9 cellular contexts compared by ENCODE assay signal in the genomic region with DNA sequence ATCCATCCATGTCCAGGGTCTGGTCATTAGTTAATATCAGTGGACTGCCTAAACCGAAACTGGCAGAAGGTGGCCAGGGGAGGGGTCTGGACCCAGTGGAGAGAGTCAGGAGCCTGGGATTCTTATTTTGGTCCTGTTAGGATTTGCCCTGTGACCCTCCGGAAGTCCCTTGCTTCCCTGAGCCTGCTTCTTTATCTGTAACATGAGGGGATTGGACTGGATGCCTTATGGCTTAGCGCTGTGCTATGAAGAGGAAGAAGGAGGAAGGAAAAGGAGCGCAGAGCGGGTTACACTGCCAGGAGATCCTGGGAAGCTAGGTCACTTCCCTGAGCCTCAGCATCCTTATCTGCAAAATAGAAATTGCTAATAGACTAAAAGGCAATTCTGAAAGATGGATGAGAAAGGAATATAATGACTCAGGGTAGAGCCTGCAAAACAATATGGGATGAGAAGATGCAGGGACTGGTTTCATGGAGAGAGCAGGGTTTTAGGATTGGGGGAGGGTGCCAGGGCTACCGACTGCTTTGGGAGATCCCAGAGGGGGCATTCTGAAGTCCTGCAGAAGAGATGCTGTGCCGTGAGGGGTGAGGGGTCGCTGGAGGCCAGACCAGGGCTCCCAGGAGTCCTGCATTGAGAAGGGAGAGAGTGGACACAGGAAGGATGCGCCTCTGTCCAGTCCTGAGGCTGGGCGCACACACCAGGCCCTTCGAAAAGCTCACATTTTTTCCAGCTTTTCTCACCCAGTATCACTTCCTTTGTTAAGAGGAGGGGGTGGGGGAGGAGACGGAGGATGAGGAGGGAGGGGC. TPM values are rescaled to one million over a fixed set of nuclear protein-coding genes. Genes with fewer than 3 reads are reported as not detected.
A peak's percentile ranks its signal among the peaks of the same experiment; 100 is the strongest.
DNase-seq lines count a peak whose midpoint lies in the region; ATAC-seq and TF ChIP-seq lines count a peak whose summit lies in the region.
"Had no signal": no experiment of that assay in that cellular context is flagged by ENCODE, and none has a peak within 500 bp of the region (broad histone marks: within the 10 kb centered on the region; RNA-seq: fewer than 3 reads in every experiment).

No MANE protein-coding gene starts in this region.

- no peak for TF ChIP-seq CTCF in RWPE2 (IDR thresholded peaks at IDR 0.05; ENCODE audit: poor library complexity, severe bottlenecking)
- TF ChIP-seq CTCF in spleen (IDR thresholded peaks at IDR 0.05 in 8 of 11, conservative IDR thresholded peaks at IDR 0.05 in 3 of 11): no peak

- H3K9me3 ChIP-seq in RWPE2 (ENCODE audit: severe bottlenecking) (no peaks in the 10 kb centered on the region), iPS-18a (ENCODE audit: control insufficient read depth, low read depth, low read length) (no peaks in the 10 kb centered on the region), spleen (no peaks in the 10 kb centered on the region)

- DNase-seq in DMS53 (lab: John Stamatoyannopoulos, UW) (peak; percentile 42), DMS53 treated with DMSO at 0.1 percent for 48 hours (lab: John Stamatoyannopoulos, UW; ENCODE audit: unreplicated experiment) (no peak), RWPE2 (ENCODE audit: low spot score) (no peak), spleen (no peak), HEK293T (ENCODE audit: extremely low spot score) (no peak)

- H3K4me3 ChIP-seq in RWPE2 (ENCODE audit: severe bottlenecking) (peak overlapping the region; percentile 29), iPS-18a (ENCODE audit: low read length) (peak overlapping the region; percentile 61), spleen (peak overlapping the region; percentile 17 to 64 (median 26))

- intact Hi-C loops in spleen (cut with DNase I; ENCODE audit: low total_unique reads): no loop called here

- CTCF ChIA-PET in HEK293T (lab: Yijun Ruan, JAX): interaction anchor here (0.6 to 4.3 kb wide), 14 partner anchors 9 to 1478 kb away, joined by 3 to 22 read pairs (median 6); no protein-coding TSS in a partner anchor

- H3K9ac ChIP-seq in iPS-18a (ENCODE audit: low read length): no peak overlapping the region

- H3K27ac ChIP-seq in RWPE2 (ENCODE audit: poor library complexity, severe bottlenecking) (no peak overlapping the region), iPS-18a (ENCODE audit: low read length) (no peak overlapping the region), spleen (peak overlapping the region in 7 of 8 donors; percentile 22 to 72 (median 65))
- H3K27ac ChIP-seq: 22Rv1 had no signal

- POLR2A ChIA-PET in HEK293T (lab: Yijun Ruan, JAX): interaction anchor here (0.7 to 1.1 kb wide), 2 partner anchors 9 to 18 kb away, joined by 3 to 4 read pairs; no protein-coding TSS in a partner anchor

- ATAC-seq in RWPE2 (ENCODE audit: low read depth): peak; percentile 13; the same call in 2 of the 3 replicates
- ATAC-seq in GM18867 (IDR thresholded peaks at IDR 0.05; ENCODE audit: unreplicated experiment): no peak
- no peak for ATAC-seq in GM19467 (IDR thresholded peaks at IDR 0.05; ENCODE audit: unreplicated experiment)

- H3K36me3 ChIP-seq in RWPE2 (ENCODE audit: low read depth): no peaks in the 10 kb centered on the region
- H3K36me3 ChIP-seq in iPS-18a (ENCODE audit: control insufficient read depth, low read depth, low read length): no peaks in the 10 kb centered on the region
- no peaks in the 10 kb centered on the region for H3K36me3 ChIP-seq in spleen

- TF ChIP-seq POLR2A in spleen (IDR thresholded peaks at IDR 0.05): no peak

- H3K4me1 ChIP-seq in RWPE2 (ENCODE audit: insufficient read depth, poor library complexity, severe bottlenecking) (peaks cover 4% of the 10 kb centered on the region), iPS-18a (ENCODE audit: control insufficient read depth, low read depth, low read length) (peaks cover 16% of the 10 kb centered on the region), spleen (peaks cover 9 to 62% (median 44%) of the 10 kb centered on the region in 6 donors)

- WGBS in spleen, 5 donors: 11 to 20% (median 17%) methylated on average over 11 to 12 of the region's 12 CpGs

- H3K27me3 ChIP-seq in RWPE2 (ENCODE audit: insufficient read depth, poor library complexity, severe bottlenecking) (no peaks in the 10 kb centered on the region), iPS-18a (ENCODE audit: control insufficient read depth, insufficient read depth, low read length) (peaks cover 35% of the 10 kb centered on the region), spleen (replicated peaks in 1 of 7) (peaks cover 0 to 97% (median 23%) of the 10 kb centered on the region in 7 donors)

TF ChIP-seq in HEK293T, 16 proteins besides CTCF, POLR2A, EP300 and RAD21:
- TF ChIP-seq ARNT (IDR thresholded peaks at IDR 0.05) (no peak), TARDBP (IDR thresholded peaks at IDR 0.05) (no peak), FOXM1 (IDR thresholded peaks at IDR 0.05; ENCODE audit: borderline replicate concordance) (no peak), NFRKB (IDR thresholded peaks at IDR 0.05) (no peak), SP1 (IDR thresholded peaks at IDR 0.05) (no peak), BHLHE40 (IDR thresholded peaks at IDR 0.05; ENCODE audit: borderline replicate concordance) (no peak), L3MBTL2 (conservative IDR thresholded peaks at IDR 0.05) (no peak), SUZ12 (IDR thresholded peaks at IDR 0.05) (no peak), HDGF (IDR thresholded peaks at IDR 0.05; ENCODE audit: borderline replicate concordance) (no peak), LEF1 (IDR thresholded peaks at IDR 0.05; ENCODE audit: borderline replicate concordance) (no peak), ZNF384 (IDR thresholded peaks at IDR 0.05) (no peak), CTBP1 (IDR thresholded peaks at IDR 0.05; ENCODE audit: borderline replicate concordance) (no peak), ELF4 (IDR thresholded peaks at IDR 0.05) (no peak), FOXK2 (IDR thresholded peaks at IDR 0.05) (no peak), FOXA1 (IDR thresholded peaks at IDR 0.05) (no peak)
- TF ChIP-seq, protein P1, sequence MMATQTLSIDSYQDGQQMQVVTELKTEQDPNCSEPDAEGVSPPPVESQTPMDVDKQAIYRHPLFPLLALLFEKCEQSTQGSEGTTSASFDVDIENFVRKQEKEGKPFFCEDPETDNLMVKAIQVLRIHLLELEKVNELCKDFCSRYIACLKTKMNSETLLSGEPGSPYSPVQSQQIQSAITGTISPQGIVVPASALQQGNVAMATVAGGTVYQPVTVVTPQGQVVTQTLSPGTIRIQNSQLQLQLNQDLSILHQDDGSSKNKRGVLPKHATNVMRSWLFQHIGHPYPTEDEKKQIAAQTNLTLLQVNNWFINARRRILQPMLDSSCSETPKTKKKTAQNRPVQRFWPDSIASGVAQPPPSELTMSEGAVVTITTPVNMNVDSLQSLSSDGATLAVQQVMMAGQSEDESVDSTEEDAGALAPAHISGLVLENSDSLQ (IDR thresholded peaks at IDR 0.05): no peak

RNA-seq across cellular contexts. Expression of gene ADORA1, which starts 0.5 kb away (rescaled TPM):
- total RNA-seq in spleen: 10 to 100 TPM in 3 of 7 donors, 1 to 10 TPM in 4; 3.7 to 13.5 (median 8.5) TPM
- 1 to 10 TPM in 2 of 3 donors, under 1 TPM in 1; 0.37 to 3.2 (median 1.0) TPM for polyA plus RNA-seq in spleen

RNA-seq across cellular contexts. Expression of gene MYOG, which starts 41.3 kb away (rescaled TPM):
- not detected for total RNA-seq in spleen
- polyA plus RNA-seq in spleen: not detected

RNA-seq across cellular contexts. Expression of gene MYBPH, which starts 48.6 kb away (rescaled TPM):
- total RNA-seq in spleen: 1 to 10 TPM in 1 of 7 donors, under 1 TPM in 3, not detected in 3; 0.32 to 2.7 (median 0.74) TPM
- under 1 TPM; 0.09 to 0.23 (median 0.22) TPM for polyA plus RNA-seq in spleen

RNA-seq across cellular contexts. Expression of gene CHI3L1, which starts 59.4 kb away (rescaled TPM):
- 10 to 100 TPM in 4 of 7 donors, 1 to 10 TPM in 3; 7.1 to 41.2 (median 15.2) TPM for total RNA-seq in spleen
- polyA plus RNA-seq in spleen: 10 to 100 TPM in 2 of 3 donors, 1 to 10 TPM in 1; 2.7 to 40.8 (median 15.7) TPM

Comparison
In these comparisons a context has a peak if more than half of its experiments do, and no peak if none do; other contexts are left out.
1. H3K27ac ChIP-seq: peak in spleen (7 of 8); none in RWPE2 (single experiment) and iPS-18a (single experiment).
2. Peak in every context shown above with its lines, with median percentiles within 50 percentile points of each other: H3K4me3 ChIP-seq.